In genomic region chr2:143417428-143417827, GRCh38 we compare ENCODE assay signal across 28 cellular contexts.
"Had no signal": no experiment of that assay in that cellular context is flagged by ENCODE, and none has a peak within 500 bp of the region (broad histone marks: within the 10 kb centered on the region; RNA-seq: fewer than 3 reads in every experiment).

No MANE protein-coding gene starts in this region.

- H3K27me3 Mint-ChIP-seq: naive thymus-derived CD4-positive, alpha-beta T cell; progenitor cell of endocrine pancreas; stimulated activated naive B cell treated with anti-CD40 and anti-IgM and Interleukin-4, amounts not matched to agents 10 μg/mL and 1 μg/mL and 100 μg/mL, for 72 hours had no signal

- H3K36me3 ChIP-seq: ovary, right lobe of liver, sigmoid colon, stomach, thoracic aorta, thyroid gland, tibial nerve, upper lobe of left lung, vagina had no signal

- DNase-seq: naive thymus-derived CD4-positive, alpha-beta T cell; natural killer cell; occipital lobe; ovary; posterior cingulate gyrus; psoas muscle; right cardiac atrium; right lobe of liver; sigmoid colon; small intestine; stimulated activated CD4-positive, alpha-beta T cell treated with anti-CD3 and anti-CD28 coated beads, Interleukin-15, amount 100 ng/mL, for 24 hours; stimulated activated CD4-positive, alpha-beta T cell treated with anti-CD3 and anti-CD28 coated beads, Interleukin-2, amount 100 ng/mL, for 24 hours; stimulated activated CD4-positive, alpha-beta T cell treated with anti-CD3 and anti-CD28 coated beads, Interleukin-2, amount 100 ng/mL, for 48 hours; stimulated activated CD4-positive, alpha-beta T cell treated with anti-CD3 and anti-CD28 coated beads, Interleukin-4, amount 100 ng/mL, for 4 hours; stimulated activated CD8-positive, alpha-beta memory T cell treated with anti-CD3 and anti-CD28 coated beads, Interleukin-4, amount 100 ng/mL, for 48 hours; stimulated activated naive B cell treated with anti-CD40 and anti-IgM and Interleukin-4, amounts not matched to agents 10 μg/mL and 1 μg/mL and 100 μg/mL, for 72 hours; stimulated activated naive CD4-positive, alpha-beta T cell treated with Interleukin-2 at 50 U/mL for 16 hours; stomach; thyroid gland; trophoblast cell; upper lobe of left lung had no signal

- H3K27ac Mint-ChIP-seq: nephron; neural progenitor cell; progenitor cell of endocrine pancreas; stimulated activated naive B cell treated with anti-CD40 and anti-IgM and Interleukin-4, amounts not matched to agents 10 μg/mL and 1 μg/mL and 100 μg/mL, for 72 hours had no signal

- H3K4me3 Mint-ChIP-seq: naive thymus-derived CD4-positive, alpha-beta T cell; natural killer cell; nephron; neural progenitor cell; stimulated activated naive B cell treated with anti-CD40 and anti-IgM and Interleukin-4, amounts not matched to agents 10 μg/mL and 1 μg/mL and 100 μg/mL, for 72 hours had no signal

- H3K27me3 ChIP-seq: neural progenitor cell, ovary, right lobe of liver, sigmoid colon, stomach, thyroid gland, tibial nerve, upper lobe of left lung, vagina had no signal

- H3K4me1 ChIP-seq: neural progenitor cell, parathyroid adenoma, psoas muscle, right lobe of liver, sigmoid colon, stomach, thyroid gland, tibial nerve, upper lobe of left lung, vagina had no signal

- H3K4me1 Mint-ChIP-seq: nephron, neural progenitor cell had no signal

- H3K9me3 Mint-ChIP-seq: natural killer cell; neural progenitor cell; stimulated activated naive B cell treated with anti-CD40 and anti-IgM and Interleukin-4, amounts not matched to agents 10 μg/mL and 1 μg/mL and 100 μg/mL, for 72 hours had no signal

- H3K36me3 Mint-ChIP-seq: natural killer cell, neural progenitor cell had no signal

- H3K4me3 ChIP-seq: neural progenitor cell, ovary, psoas muscle, right lobe of liver, sigmoid colon, stomach, thoracic aorta, thyroid gland, tibial nerve, upper lobe of left lung, vagina had no signal

- H3K27ac ChIP-seq: neural progenitor cell, ovary, parathyroid adenoma, psoas muscle, right lobe of liver, sigmoid colon, stomach, thoracic aorta, thyroid gland, tibial nerve, upper lobe of left lung, vagina had no signal

- ATAC-seq: naive thymus-derived CD4-positive, alpha-beta T cell; natural killer cell; psoas muscle; right cardiac atrium; right lobe of liver; stimulated activated naive B cell treated with anti-CD40 and anti-IgM and Interleukin-4, amounts not matched to agents 10 μg/mL and 1 μg/mL and 100 μg/mL, for 72 hours had no signal

- H3K9me3 ChIP-seq: ovary, psoas muscle, right lobe of liver, sigmoid colon, stomach, thoracic aorta, thyroid gland, upper lobe of left lung, vagina had no signal
